In the genomic region with DNA sequence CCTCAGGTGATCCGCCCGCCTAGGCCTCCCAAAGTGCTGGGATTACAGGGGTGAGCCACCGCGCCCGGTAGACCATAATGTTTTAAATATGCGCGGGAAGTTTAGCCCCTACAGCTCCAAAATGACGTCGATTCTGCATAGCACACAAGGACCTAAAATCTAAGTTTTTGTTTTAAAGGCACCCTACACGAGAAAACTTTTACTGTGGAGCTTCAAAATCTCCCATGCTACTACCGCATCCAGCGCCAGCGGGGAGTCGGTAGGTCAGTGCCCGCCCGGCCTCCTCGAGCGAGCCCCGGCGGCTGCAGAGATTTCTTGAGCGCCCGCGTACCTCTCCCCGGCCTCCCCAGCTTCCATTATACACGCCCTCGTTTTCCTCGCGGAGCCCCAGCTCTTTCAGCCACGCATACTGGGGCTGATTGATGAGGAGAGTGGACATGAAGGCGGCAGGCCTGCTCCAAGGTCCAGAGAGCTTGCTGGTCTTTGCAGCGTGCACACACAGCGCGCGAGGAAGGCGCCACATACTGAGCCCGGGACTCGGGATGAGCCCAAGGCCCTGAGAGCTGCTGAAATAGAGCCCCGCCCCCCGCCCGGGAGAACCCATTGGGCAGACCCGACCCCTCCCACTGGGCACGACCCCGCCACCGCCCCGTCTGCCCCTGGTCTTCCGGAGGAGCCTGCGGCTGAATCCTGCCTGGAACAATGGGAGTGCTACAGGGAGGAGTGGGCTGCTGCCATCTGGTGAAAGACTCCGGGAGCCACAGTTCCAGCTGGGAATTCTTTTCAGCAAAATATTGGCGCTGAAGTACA, we compare ENCODE assay signal across 8 cellular contexts. TPM values are rescaled to one million over a fixed set of nuclear protein-coding genes. Genes with fewer than 3 reads are reported as not detected.
DNase-seq lines count a peak whose midpoint lies in the region; ATAC-seq and TF ChIP-seq lines count a peak whose summit lies in the region.

A gene (minus strand): TSS at position 544 of the 810 bp plus-strand sequence. CDS start 21 bp downstream, at position 523.

- CTCF ChIA-PET in activated naive CD4-positive, alpha-beta T cell treated with anti-CD3 and anti-CD28 coated beads for 36 hours (lab: Charles Lee), result interaction anchor here (0.6 to 1.6 kb wide), 5 partner anchors 11 to 272 kb away, joined by 3 to 4 read pairs (median 3); no protein-coding TSS in a partner anchor

- ATAC-seq in GM19324 (IDR thresholded peaks at IDR 0.05; ENCODE audit: low FRiP score, unreplicated experiment) (peak; percentile 83), HG03432 (IDR thresholded peaks at IDR 0.05; ENCODE audit: unreplicated experiment) (peak; percentile 89), foreskin keratinocyte (peak; percentile 71)
- ATAC-seq in natural killer cell treated with Interleukin-12 subunit alpha and Interleukin-12 subunit beta and Interleukin-15 and Interleukin-18, amount 100 ng/mL, for 72 hours, result peak; percentile 68 to 76

- peak within 1 kb of the TSS; percentile 44 to 76 (median 68) for H3K9ac ChIP-seq in BLaER1 treated with 17β-estradiol and CSF1 and Interleukin-3, amounts not matched to agents 10 nM and 100 nM

- peak within 1 kb of the TSS; percentile 64 to 86 (median 74) for H3K4me2 ChIP-seq in BLaER1 treated with 17β-estradiol and CSF1 and Interleukin-3, amounts not matched to agents 10 nM and 100 nM

- no peaks in the 10 kb centered on the region for H4K20me1 ChIP-seq in BLaER1 treated with 17β-estradiol and CSF1 and Interleukin-3, amounts not matched to agents 10 nM and 100 nM

- intact Hi-C loops in activated naive CD4-positive, alpha-beta T cell treated with anti-CD3 and anti-CD28 coated beads for 36 hours (cut with micrococcal nuclease), result no loop called here

- H3K4me3 ChIP-seq in BLaER1 treated with 17β-estradiol and CSF1 and Interleukin-3, amounts not matched to agents 10 nM and 100 nM, result peak within 1 kb of the TSS; percentile 53 to 72 (median 64)

- no peak within 1 kb of the TSS for H3K27ac Mint-ChIP-seq in activated naive CD4-positive, alpha-beta T cell treated with anti-CD3 and anti-CD28 coated beads for 36 hours
- peak within 1 kb of the TSS in 1 of 2 donors; percentile 63 for H3K27ac Mint-ChIP-seq in natural killer cell treated with Interleukin-12 subunit alpha and Interleukin-12 subunit beta and Interleukin-15 and Interleukin-18, amount 100 ng/mL, for 72 hours

- no peaks in the 10 kb centered on the region for H3K9me3 Mint-ChIP-seq in activated naive CD4-positive, alpha-beta T cell treated with anti-CD3 and anti-CD28 coated beads for 36 hours
- H3K9me3 Mint-ChIP-seq in natural killer cell treated with Interleukin-12 subunit alpha and Interleukin-12 subunit beta and Interleukin-15 and Interleukin-18, amount 100 ng/mL, for 72 hours, result no peaks in the 10 kb centered on the region

- DNase-seq in OCI-M1 (lab: John Stamatoyannopoulos, UW), result peak; percentile 60
- DNase-seq in activated naive CD4-positive, alpha-beta T cell treated with anti-CD3 and anti-CD28 coated beads for 36 hours, result peak; percentile 57
- DNase-seq in foreskin keratinocyte, result peak; percentile 77 to 87
- DNase-seq in natural killer cell treated with Interleukin-12 subunit alpha and Interleukin-12 subunit beta and Interleukin-15 and Interleukin-18, amount 100 ng/mL, for 72 hours (ENCODE audit: low spot score), result no peak
- peak; percentile 79 for DNase-seq in superior temporal gyrus (ENCODE audit: extremely low spot score)

- H3K27me3 ChIP-seq in BLaER1 treated with 17β-estradiol and CSF1 and Interleukin-3, amounts not matched to agents 10 nM and 100 nM, result peaks cover 21 to 37% (median 30%) of the 10 kb centered on the region in 11 experiments
- H3K27me3 ChIP-seq in foreskin keratinocyte, result no peaks in the 10 kb centered on the region

- peaks cover 6% of the 10 kb centered on the region for H3K27me3 Mint-ChIP-seq in activated naive CD4-positive, alpha-beta T cell treated with anti-CD3 and anti-CD28 coated beads for 36 hours (ENCODE audit: low read depth)
- H3K27me3 Mint-ChIP-seq in natural killer cell treated with Interleukin-12 subunit alpha and Interleukin-12 subunit beta and Interleukin-15 and Interleukin-18, amount 100 ng/mL, for 72 hours, result peaks cover 10 to 23% of the 10 kb centered on the region in 2 donors

- TF ChIP-seq CTCF in foreskin keratinocyte (conservative IDR thresholded peaks at IDR 0.05), result peak; percentile 68

- peaks cover 5 to 26% (median 14%) of the 10 kb centered on the region in 10 experiments; a peak in 13 of 20 replicates for H3K4me1 ChIP-seq in BLaER1 treated with 17β-estradiol and CSF1 and Interleukin-3, amounts not matched to agents 10 nM and 100 nM
- H3K4me1 ChIP-seq in foreskin keratinocyte, result peaks cover 26% of the 10 kb centered on the region

- peaks cover 0 to 13% (median 8%) of the 10 kb centered on the region in 11 experiments; a peak in 13 of 22 replicates for H3K36me3 ChIP-seq in BLaER1 treated with 17β-estradiol and CSF1 and Interleukin-3, amounts not matched to agents 10 nM and 100 nM

- no peaks in the 10 kb centered on the region for H3K36me3 Mint-ChIP-seq in activated naive CD4-positive, alpha-beta T cell treated with anti-CD3 and anti-CD28 coated beads for 36 hours (ENCODE audit: low read depth)
- H3K36me3 Mint-ChIP-seq in natural killer cell treated with Interleukin-12 subunit alpha and Interleukin-12 subunit beta and Interleukin-15 and Interleukin-18, amount 100 ng/mL, for 72 hours, result peaks cover 4% of the 10 kb centered on the region

- peak within 1 kb of the TSS in 9 of 11 experiments; percentile 4 to 60 (median 44); a peak in 13 of 22 replicates for H3K27ac ChIP-seq in BLaER1 treated with 17β-estradiol and CSF1 and Interleukin-3, amounts not matched to agents 10 nM and 100 nM
- peak within 1 kb of the TSS; percentile 27 for H3K27ac ChIP-seq in foreskin keratinocyte

- peaks cover 3 to 24% (median 12%) of the 10 kb centered on the region in 11 experiments; a peak in 21 of 22 replicates for H3K9me3 ChIP-seq in BLaER1 treated with 17β-estradiol and CSF1 and Interleukin-3, amounts not matched to agents 10 nM and 100 nM (replicated peaks in 1 of 11)

- H3K4me1 Mint-ChIP-seq in activated naive CD4-positive, alpha-beta T cell treated with anti-CD3 and anti-CD28 coated beads for 36 hours (ENCODE audit: low read depth), result peaks cover 6% of the 10 kb centered on the region
- H3K4me1 Mint-ChIP-seq in natural killer cell treated with Interleukin-12 subunit alpha and Interleukin-12 subunit beta and Interleukin-15 and Interleukin-18, amount 100 ng/mL, for 72 hours (ENCODE audit: low read depth in 2 of 2), result peaks cover 7 to 11% of the 10 kb centered on the region in 2 donors

- peak within 1 kb of the TSS; percentile 80 for H3K4me3 Mint-ChIP-seq in activated naive CD4-positive, alpha-beta T cell treated with anti-CD3 and anti-CD28 coated beads for 36 hours
- H3K4me3 Mint-ChIP-seq in natural killer cell treated with Interleukin-12 subunit alpha and Interleukin-12 subunit beta and Interleukin-15 and Interleukin-18, amount 100 ng/mL, for 72 hours, result peak within 1 kb of the TSS; percentile 75

RNA-seq across cellular contexts. Expression of the gene that starts here (rescaled TPM):
- 10 to 100 TPM; 10.3 to 11.3 TPM for total RNA-seq in activated naive CD4-positive, alpha-beta T cell treated with anti-CD3 and anti-CD28 coated beads for 36 hours
- 111 and 126 TPM in 2 replicates for total RNA-seq in foreskin keratinocyte
- polyA plus RNA-seq in foreskin keratinocyte, result 112 and 123 TPM in 2 replicates
- 1 to 10 TPM in 1 of 2 donors, under 1 TPM in 1; 0.81 to 1.2 TPM for total RNA-seq in natural killer cell treated with Interleukin-12 subunit alpha and Interleukin-12 subunit beta and Interleukin-15 and Interleukin-18, amount 100 ng/mL, for 72 hours
